ENCODE assay signal across 20 cellular contexts in genomic region chr17:39365872-39366271, GRCh38. TPM values are rescaled to one million over a fixed set of nuclear protein-coding genes. Genes with fewer than 3 reads are reported as not detected.
DNase-seq lines count a peak whose midpoint lies in the region; TF ChIP-seq lines count a peak whose summit lies in the region.
"Had no signal": no experiment of that assay in that cellular context is flagged by ENCODE, and none has a peak within 500 bp of the region (broad histone marks: within the 10 kb centered on the region; RNA-seq: fewer than 3 reads in every experiment).

No MANE protein-coding gene starts in this region.

- peaks cover 26% of the 10 kb centered on the region for H3K4me1 Mint-ChIP-seq in HFFc6 (ENCODE audit: low read depth)
- H3K4me1 Mint-ChIP-seq: H9, nephron had no signal

- H3K36me3 ChIP-seq in adrenal gland (replicated peaks in 1 of 2), result no peaks in the 10 kb centered on the region
- no peaks in the 10 kb centered on the region for H3K36me3 ChIP-seq in hepatocyte (replicated peaks; ENCODE audit: insufficient read depth, low read depth)
- no peaks in the 10 kb centered on the region for H3K36me3 ChIP-seq in suprapubic skin
- H3K36me3 ChIP-seq in HAP-1 (replicated peaks), result no peaks in the 10 kb centered on the region
- H3K36me3 ChIP-seq in SJCRH30, result no peaks in the 10 kb centered on the region
- H3K36me3 ChIP-seq: BE2C, cardiac muscle cell had no signal

- H3K4me1 ChIP-seq in adrenal gland (replicated peaks in 1 of 2) (peaks cover 29 to 37% of the 10 kb centered on the region in 2 donors), hepatocyte (ENCODE audit: insufficient read depth) (no peaks in the 10 kb centered on the region), suprapubic skin (peaks cover 15% of the 10 kb centered on the region), HAP-1 (peaks cover 3% of the 10 kb centered on the region), SJCRH30 (no peaks in the 10 kb centered on the region)
- H3K4me1 ChIP-seq: BE2C had no signal

- intact Hi-C loops in adrenal gland (cut with DNase I), result no loop called here

- H3K4me3 Mint-ChIP-seq in HFFc6, result peak overlapping the region; percentile 76
- H3K4me3 Mint-ChIP-seq: activated naive CD8-positive, alpha-beta T cell treated with anti-CD3 and anti-CD28 coated beads for 36 hours; H9; nephron had no signal

- no peak for TF ChIP-seq POLR2A in adrenal gland (IDR thresholded peaks at IDR 0.05)
- no peak for TF ChIP-seq POLR2A in suprapubic skin (IDR thresholded peaks at IDR 0.05)

- H3K27ac ChIP-seq in adrenal gland (peak overlapping the region in 4 of 5 donors; percentile 51 to 86 (median 60)), hepatocyte (peak overlapping the region; percentile 17), suprapubic skin (peak overlapping the region; percentile 48), SJCRH30 (no peak overlapping the region)
- H3K27ac ChIP-seq: cardiac muscle cell, PC-9 had no signal

- H4K20me1 ChIP-seq in hepatocyte (ENCODE audit: insufficient read depth, poor library complexity, severe bottlenecking), result peaks cover 10% of the 10 kb centered on the region

- peak overlapping the region; percentile 54 for H3K4me2 ChIP-seq in hepatocyte
- H3K4me2 ChIP-seq: PC-9 had no signal

- H3K4me3 ChIP-seq in adrenal gland, result peak overlapping the region in 1 of 4 donors; percentile 27
- no peak overlapping the region for H3K4me3 ChIP-seq in hepatocyte
- H3K4me3 ChIP-seq in suprapubic skin, result no peak overlapping the region
- H3K4me3 ChIP-seq in HAP-1, result no peak overlapping the region
- H3K4me3 ChIP-seq in SJCRH30, result no peak overlapping the region
- H3K4me3 ChIP-seq: cardiac muscle cell, lung, PC-9 had no signal

- TF ChIP-seq CTCF in HFFc6 (IDR thresholded peaks at IDR 0.05), result no peak
- no peak for TF ChIP-seq CTCF in adrenal gland (IDR thresholded peaks at IDR 0.05)
- no peak for TF ChIP-seq CTCF in hepatocyte (IDR thresholded peaks at IDR 0.05; ENCODE audit: poor library complexity)
- no peak for TF ChIP-seq CTCF in suprapubic skin (IDR thresholded peaks at IDR 0.05)

- H3K27me3 ChIP-seq in adrenal gland, result no peaks in the 10 kb centered on the region
- no peaks in the 10 kb centered on the region for H3K27me3 ChIP-seq in hepatocyte
- H3K27me3 ChIP-seq in suprapubic skin, result no peaks in the 10 kb centered on the region
- no peaks in the 10 kb centered on the region for H3K27me3 ChIP-seq in HAP-1 (ENCODE audit: low read depth)
- H3K27me3 ChIP-seq in SJCRH30, result no peaks in the 10 kb centered on the region
- H3K27me3 ChIP-seq: BE2C, cardiac muscle cell had no signal

- DNase-seq in HFFc6, result no peak
- DNase-seq in adrenal gland, result no peak
- DNase-seq in hepatocyte (ENCODE audit: low spot score), result no peak
- DNase-seq in suprapubic skin (ENCODE audit: low spot score in 2 of 2), result no peak
- no peak for DNase-seq in NCI-H2227 treated with DMSO at 0.1 percent for 48 hours (lab: John Stamatoyannopoulos, UW)
- no peak for DNase-seq in HAP-1 (ENCODE audit: low spot score in 2 of 2)
- no peak for DNase-seq in SJCRH30
- DNase-seq: activated CD4-positive, alpha-beta T cell treated with anti-CD3 and anti-CD28 coated beads, Interleukin-2, amount 50 U/mL, for 1 hour; activated naive CD8-positive, alpha-beta T cell treated with anti-CD3 and anti-CD28 coated beads for 36 hours; activated T-cell treated with anti-CD3 and anti-CD28 coated beads, Interleukin-2, amount 50 U/mL, for 1 hour; BE2C; DMS 273 treated with DMSO at 0.1 percent for 48 hours; H9; NCI-H187; NCI-H524 treated with DMSO at 0.1 percent for 48 hours; PC-9; substantia nigra had no signal

- peak overlapping the region; percentile 74 for H3K27ac Mint-ChIP-seq in HFFc6
- H3K27ac Mint-ChIP-seq: activated naive CD8-positive, alpha-beta T cell treated with anti-CD3 and anti-CD28 coated beads for 36 hours; H9; nephron had no signal

- H2AFZ ChIP-seq in hepatocyte, result no peak overlapping the region
- H2AFZ ChIP-seq: PC-9 had no signal

- in situ Hi-C loops in HAP-1 (cut with MboI; ENCODE audit: low sequenced_read_pairs), result no loop called here

- 63 to 75% (median 68%) methylated on average over 5 of the region's 5 CpGs for WGBS in adrenal gland, 4 donors
- WGBS in hepatocyte (ENCODE audit: low lambda C conversion rate, missing lambda C conversion rate), result 93% methylated on average over 5 of the region's 5 CpGs
- 68% methylated on average over 5 of the region's 5 CpGs for WGBS in suprapubic skin

- TF ChIP-seq EP300 in suprapubic skin (IDR thresholded peaks at IDR 0.05), result no peak

- no peaks in the 10 kb centered on the region for H3K9me3 Mint-ChIP-seq in HFFc6
- H3K9me3 Mint-ChIP-seq: activated naive CD8-positive, alpha-beta T cell treated with anti-CD3 and anti-CD28 coated beads for 36 hours; H9; nephron had no signal

- no peaks in the 10 kb centered on the region for H3K36me3 Mint-ChIP-seq in HFFc6 (ENCODE audit: low read depth)
- H3K36me3 Mint-ChIP-seq: activated naive CD8-positive, alpha-beta T cell treated with anti-CD3 and anti-CD28 coated beads for 36 hours had no signal

- no peaks in the 10 kb centered on the region for H3K9me3 ChIP-seq in adrenal gland (replicated peaks in 1 of 3)
- no peaks in the 10 kb centered on the region for H3K9me3 ChIP-seq in hepatocyte (ENCODE audit: low read depth)
- H3K9me3 ChIP-seq in suprapubic skin, result no peaks in the 10 kb centered on the region
- no peaks in the 10 kb centered on the region for H3K9me3 ChIP-seq in HAP-1
- H3K9me3 ChIP-seq in SJCRH30 (replicated peaks), result no peaks in the 10 kb centered on the region
- H3K9me3 ChIP-seq: BE2C had no signal

- peaks cover 45% of the 10 kb centered on the region for H3K79me2 ChIP-seq in hepatocyte

- no peaks in the 10 kb centered on the region for H3K9me2 ChIP-seq in hepatocyte (replicated peaks; ENCODE audit: insufficient read depth)

- no peaks in the 10 kb centered on the region; the same call in 1 of the 2 replicates for H3K27me3 Mint-ChIP-seq in HFFc6 (ENCODE audit: insufficient read depth)
- H3K27me3 Mint-ChIP-seq: activated naive CD8-positive, alpha-beta T cell treated with anti-CD3 and anti-CD28 coated beads for 36 hours had no signal

RNA-seq across cellular contexts. Expression of gene FBXL20, which starts 35.6 kb away (rescaled TPM):
- 10 to 100 TPM; 13.4 to 19.5 (median 15.7) TPM for total RNA-seq in HFFc6 (2021; fragmentation: NEBNext Ultra II Directional; extraction: Animal tissue kit (Norgen Biotek cat#: 25700))
- total RNA-seq in adrenal gland, result 10 to 100 TPM; 12.4 to 41.5 (median 22.8) TPM
- polyA plus RNA-seq in adrenal gland, result 1 to 10 TPM; 3.7 to 9.1 (median 6.2) TPM
- total RNA-seq in hepatocyte, result 11.2 and 11.6 TPM in 2 replicates
- 2.7 and 8.0 TPM in 2 replicates for polyA plus RNA-seq in hepatocyte
- total RNA-seq in suprapubic skin, result 10 to 100 TPM; 21.0 to 40.7 (median 26.4) TPM
- 7.7 and 8.8 TPM in 2 replicates for total RNA-seq in SJCRH30 (2014; rRNA removed; shearing (Covaris generic))
